1 cellular context compared by ENCODE assay signal in the genomic region with DNA sequence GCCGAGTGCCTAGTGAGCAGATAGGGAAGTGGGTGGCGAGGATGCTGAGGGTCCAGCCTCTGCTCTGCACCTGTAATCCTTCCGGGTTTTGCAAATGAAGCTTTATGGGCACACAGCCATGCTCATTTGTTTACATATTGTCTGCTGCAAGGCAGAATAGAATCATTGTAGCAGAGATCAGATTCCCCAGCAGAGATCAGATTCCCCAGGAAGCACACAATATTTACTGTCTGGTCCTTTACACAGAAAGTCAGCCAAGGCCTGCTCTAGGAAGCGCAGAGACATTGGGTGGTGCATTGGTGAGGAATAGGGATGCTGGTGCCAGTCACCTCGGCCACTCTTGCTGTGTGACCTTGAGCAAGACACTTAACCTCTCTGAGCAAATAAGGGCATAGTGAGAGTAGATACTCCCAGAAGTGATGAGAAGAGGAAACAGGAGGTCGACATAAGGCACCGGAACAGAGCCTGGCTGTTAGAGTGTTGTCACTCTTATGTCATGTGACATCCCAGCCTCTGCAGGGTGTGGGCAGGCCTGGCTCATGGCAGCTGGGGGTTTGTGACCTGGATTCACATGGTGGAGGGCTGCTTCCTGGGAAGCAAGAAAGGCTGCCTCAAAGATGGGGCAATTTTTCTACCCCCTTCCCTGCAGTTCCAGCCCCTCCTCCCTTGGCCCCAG.
TF ChIP-seq lines count a peak whose summit lies in the region.

No MANE protein-coding gene starts in this region.

TF ChIP-seq in SK-N-SH treated with all-trans-retinoic acid at 6 μM for 48 hours, 23 proteins besides CTCF, POLR2A, EP300 and RAD21 (continued from another document):
- TF ChIP-seq, protein P1, sequence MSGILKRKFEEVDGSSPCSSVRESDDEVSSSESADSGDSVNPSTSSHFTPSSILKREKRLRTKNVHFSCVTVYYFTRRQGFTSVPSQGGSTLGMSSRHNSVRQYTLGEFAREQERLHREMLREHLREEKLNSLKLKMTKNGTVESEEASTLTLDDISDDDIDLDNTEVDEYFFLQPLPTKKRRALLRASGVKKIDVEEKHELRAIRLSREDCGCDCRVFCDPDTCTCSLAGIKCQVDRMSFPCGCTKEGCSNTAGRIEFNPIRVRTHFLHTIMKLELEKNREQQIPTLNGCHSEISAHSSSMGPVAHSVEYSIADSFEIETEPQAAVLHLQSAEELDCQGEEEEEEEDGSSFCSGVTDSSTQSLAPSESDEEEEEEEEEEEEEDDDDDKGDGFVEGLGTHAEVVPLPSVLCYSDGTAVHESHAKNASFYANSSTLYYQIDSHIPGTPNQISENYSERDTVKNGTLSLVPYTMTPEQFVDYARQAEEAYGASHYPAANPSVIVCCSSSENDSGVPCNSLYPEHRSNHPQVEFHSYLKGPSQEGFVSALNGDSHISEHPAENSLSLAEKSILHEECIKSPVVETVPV (CRISPR knock-in tag; IDR thresholded peaks at IDR 0.05): no peak
- no peak for TF ChIP-seq CSDC2 (CRISPR knock-in tag; IDR thresholded peaks at IDR 0.05)
- no peak for TF ChIP-seq ZNF70 (CRISPR knock-in tag; IDR thresholded peaks at IDR 0.05)
- TF ChIP-seq, protein P2, sequence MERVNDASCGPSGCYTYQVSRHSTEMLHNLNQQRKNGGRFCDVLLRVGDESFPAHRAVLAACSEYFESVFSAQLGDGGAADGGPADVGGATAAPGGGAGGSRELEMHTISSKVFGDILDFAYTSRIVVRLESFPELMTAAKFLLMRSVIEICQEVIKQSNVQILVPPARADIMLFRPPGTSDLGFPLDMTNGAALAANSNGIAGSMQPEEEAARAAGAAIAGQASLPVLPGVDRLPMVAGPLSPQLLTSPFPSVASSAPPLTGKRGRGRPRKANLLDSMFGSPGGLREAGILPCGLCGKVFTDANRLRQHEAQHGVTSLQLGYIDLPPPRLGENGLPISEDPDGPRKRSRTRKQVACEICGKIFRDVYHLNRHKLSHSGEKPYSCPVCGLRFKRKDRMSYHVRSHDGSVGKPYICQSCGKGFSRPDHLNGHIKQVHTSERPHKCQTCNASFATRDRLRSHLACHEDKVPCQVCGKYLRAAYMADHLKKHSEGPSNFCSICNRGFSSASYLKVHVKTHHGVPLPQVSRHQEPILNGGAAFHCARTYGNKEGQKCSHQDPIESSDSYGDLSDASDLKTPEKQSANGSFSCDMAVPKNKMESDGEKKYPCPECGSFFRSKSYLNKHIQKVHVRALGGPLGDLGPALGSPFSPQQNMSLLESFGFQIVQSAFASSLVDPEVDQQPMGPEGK (CRISPR knock-in tag; IDR thresholded peaks at IDR 0.05; ENCODE audit: borderline replicate concordance): no peak
